8 cellular contexts compared by ENCODE assay signal in the genomic region with DNA sequence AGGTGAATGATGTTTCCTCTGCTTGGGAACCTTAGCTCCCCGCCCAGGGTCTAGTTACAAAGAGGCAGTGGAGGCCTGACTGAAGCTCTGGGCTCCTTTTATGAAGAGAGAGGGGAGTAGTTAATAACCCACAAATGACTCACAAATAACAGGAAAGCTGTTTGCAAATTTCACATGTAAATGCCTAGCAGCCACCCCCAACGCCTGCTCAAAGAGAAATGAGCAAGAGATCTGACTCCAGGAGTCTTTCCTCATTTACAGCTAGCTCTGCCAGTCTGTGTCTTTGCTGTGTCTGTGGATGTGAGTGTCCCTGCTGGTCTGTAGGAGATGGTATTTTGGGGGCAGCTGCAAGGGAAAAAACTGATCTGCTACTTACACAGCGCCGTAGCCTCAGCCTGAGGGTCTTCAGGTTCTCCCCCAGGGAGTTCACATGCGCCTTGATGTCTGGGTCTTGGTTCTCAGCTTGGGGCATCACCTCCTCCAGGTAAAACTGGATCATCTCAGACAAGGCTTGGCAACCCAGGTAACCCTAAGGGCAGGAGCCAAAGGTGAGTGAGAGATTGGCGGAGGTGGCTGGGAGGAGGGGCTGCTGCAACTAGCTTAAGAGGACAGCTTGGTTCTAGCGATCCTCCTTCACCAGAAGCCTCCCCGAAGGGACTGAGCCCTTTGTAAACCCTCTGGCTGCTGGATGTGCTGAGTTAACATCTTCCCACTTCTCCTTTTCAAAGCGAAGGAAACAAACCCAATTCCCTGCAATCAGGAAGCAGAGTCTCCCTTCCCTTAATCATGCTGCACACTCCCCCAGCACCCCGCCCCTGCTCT.
DNase-seq lines count a peak whose midpoint lies in the region; ATAC-seq lines count a peak whose summit lies in the region.

IL19 (plus strand) TSS at position 243 of the 822 bp plus-strand sequence. CDS start 65,890 bp downstream, outside the sequence.

- no peak for DNase-seq in activated T-cell treated with anti-CD3 and anti-CD28 coated beads, Interleukin-2, amount 50 U/mL, for 24 hours
- DNase-seq in activated T-cell treated with anti-CD3 and anti-CD28 coated beads for 4 hours (no peak), NOMO-1 (lab: John Stamatoyannopoulos, UW; ENCODE audit: unreplicated experiment in 2 of 2) (peak; percentile 32 to 65), GM19240 (ENCODE audit: insufficient read length, low spot score) (no peak)
- DNase-seq in effector memory CD8-positive, alpha-beta T cell: no peak
- no peak for DNase-seq in stimulated activated effector memory CD8-positive, alpha-beta T cell treated with anti-CD3 and anti-CD28 coated beads, Interleukin-12 subunit alpha, Interleukin-12 subunit beta, amount 100 ng/mL, for 72 hours (ENCODE audit: low spot score in 2 of 2)
- no peak for DNase-seq in activated CD4-positive, CD25-positive, alpha-beta regulatory T cell treated with anti-CD3 and anti-CD28 coated beads, Interleukin-2, amount 50 U/mL, for 72 hours

- peaks cover 20% of the 10 kb centered on the region for H3K27me3 Mint-ChIP-seq in activated T-cell treated with anti-CD3 and anti-CD28 coated beads, Interleukin-2, amount 50 U/mL, for 24 hours
- no peaks in the 10 kb centered on the region for H3K27me3 Mint-ChIP-seq in effector memory CD8-positive, alpha-beta T cell

- peaks cover 86% of the 10 kb centered on the region for H3K4me1 Mint-ChIP-seq in activated T-cell treated with anti-CD3 and anti-CD28 coated beads, Interleukin-2, amount 50 U/mL, for 24 hours (ENCODE audit: low read depth)
- peaks cover 65 to 76% of the 10 kb centered on the region in 2 donors for H3K4me1 Mint-ChIP-seq in effector memory CD8-positive, alpha-beta T cell (ENCODE audit: low read depth in 2 of 2)
- H3K4me1 Mint-ChIP-seq in stimulated activated effector memory CD8-positive, alpha-beta T cell treated with anti-CD3 and anti-CD28 coated beads, Interleukin-12 subunit alpha, Interleukin-12 subunit beta, amount 100 ng/mL, for 72 hours: peaks cover 85% of the 10 kb centered on the region

- no peak for ATAC-seq in effector memory CD8-positive, alpha-beta T cell (replicated peaks)
- no peak for ATAC-seq in stimulated activated effector memory CD8-positive, alpha-beta T cell treated with anti-CD3 and anti-CD28 coated beads, Interleukin-12 subunit alpha, Interleukin-12 subunit beta, amount 100 ng/mL, for 72 hours
- ATAC-seq in GM21360 (IDR thresholded peaks at IDR 0.05; ENCODE audit: unreplicated experiment): no peak

- peak within 1 kb of the TSS; percentile 46 for H3K4me3 Mint-ChIP-seq in activated T-cell treated with anti-CD3 and anti-CD28 coated beads, Interleukin-2, amount 50 U/mL, for 24 hours
- peak within 1 kb of the TSS; percentile 40 to 45 for H3K4me3 Mint-ChIP-seq in effector memory CD8-positive, alpha-beta T cell
- H3K4me3 Mint-ChIP-seq in stimulated activated effector memory CD8-positive, alpha-beta T cell treated with anti-CD3 and anti-CD28 coated beads, Interleukin-12 subunit alpha, Interleukin-12 subunit beta, amount 100 ng/mL, for 72 hours: peak within 1 kb of the TSS; percentile 55

- H3K27ac Mint-ChIP-seq in activated T-cell treated with anti-CD3 and anti-CD28 coated beads, Interleukin-2, amount 50 U/mL, for 24 hours: peak within 1 kb of the TSS; percentile 73
- H3K27ac Mint-ChIP-seq in effector memory CD8-positive, alpha-beta T cell: peak within 1 kb of the TSS; percentile 63 to 71
- no peak within 1 kb of the TSS for H3K27ac Mint-ChIP-seq in stimulated activated effector memory CD8-positive, alpha-beta T cell treated with anti-CD3 and anti-CD28 coated beads, Interleukin-12 subunit alpha, Interleukin-12 subunit beta, amount 100 ng/mL, for 72 hours

- no peaks in the 10 kb centered on the region for H3K9me3 Mint-ChIP-seq in activated T-cell treated with anti-CD3 and anti-CD28 coated beads, Interleukin-2, amount 50 U/mL, for 24 hours
- no peaks in the 10 kb centered on the region for H3K9me3 Mint-ChIP-seq in effector memory CD8-positive, alpha-beta T cell
- no peaks in the 10 kb centered on the region for H3K9me3 Mint-ChIP-seq in stimulated activated effector memory CD8-positive, alpha-beta T cell treated with anti-CD3 and anti-CD28 coated beads, Interleukin-12 subunit alpha, Interleukin-12 subunit beta, amount 100 ng/mL, for 72 hours

- H3K36me3 Mint-ChIP-seq in activated T-cell treated with anti-CD3 and anti-CD28 coated beads, Interleukin-2, amount 50 U/mL, for 24 hours (ENCODE audit: low read depth): no peaks in the 10 kb centered on the region
- H3K36me3 Mint-ChIP-seq in effector memory CD8-positive, alpha-beta T cell (ENCODE audit: insufficient read depth): peaks cover 8% of the 10 kb centered on the region
- peaks cover 22% of the 10 kb centered on the region for H3K36me3 Mint-ChIP-seq in stimulated activated effector memory CD8-positive, alpha-beta T cell treated with anti-CD3 and anti-CD28 coated beads, Interleukin-12 subunit alpha, Interleukin-12 subunit beta, amount 100 ng/mL, for 72 hours

Comparison
In these comparisons a context has a peak if more than half of its experiments do, and no peak if none do; other contexts are left out.
1. DNase-seq: peak in NOMO-1 (2 of 2); none in activated T-cell treated with anti-CD3 and anti-CD28 coated beads, Interleukin-2, amount 50 U/mL, for 24 hours (single experiment), activated T-cell treated with anti-CD3 and anti-CD28 coated beads for 4 hours (single experiment), effector memory CD8-positive, alpha-beta T cell (0 of 3), stimulated activated effector memory CD8-positive, alpha-beta T cell treated with anti-CD3 and anti-CD28 coated beads, Interleukin-12 subunit alpha, Interleukin-12 subunit beta, amount 100 ng/mL, for 72 hours (0 of 2), activated CD4-positive, CD25-positive, alpha-beta regulatory T cell treated with anti-CD3 and anti-CD28 coated beads, Interleukin-2, amount 50 U/mL, for 72 hours (single experiment) and GM19240 (single experiment).
2. Peak in every context shown above with its lines, with median percentiles within 50 percentile points of each other: H3K4me3 Mint-ChIP-seq.